In the genomic region with DNA sequence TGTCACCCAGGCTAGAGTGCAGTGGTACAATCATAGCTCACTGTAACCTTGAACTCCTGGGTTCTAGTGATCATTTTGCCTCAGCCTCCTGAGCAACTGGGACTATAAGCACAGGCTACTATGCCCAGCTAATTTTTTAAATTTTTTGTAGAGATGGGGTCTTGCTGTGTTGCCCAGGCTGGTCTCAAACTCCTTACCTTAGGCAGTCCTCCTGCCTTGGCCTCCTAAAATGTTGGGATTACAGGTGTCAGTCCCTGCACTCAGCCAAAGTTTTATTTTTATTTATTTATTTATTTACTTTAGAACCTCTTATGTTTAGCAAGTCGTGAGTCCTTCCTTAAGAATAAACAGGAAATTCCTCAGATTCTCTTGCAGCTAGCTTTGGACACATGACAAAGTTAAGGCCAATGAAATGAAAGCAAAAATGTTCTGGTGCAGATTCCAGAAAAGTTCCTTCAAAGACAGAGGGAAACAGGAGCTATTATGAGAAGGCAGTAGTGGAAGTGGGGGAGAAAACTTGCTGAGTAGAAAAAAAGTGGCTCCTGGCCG, we compare ENCODE assay signal across 21 cellular contexts. TPM values are rescaled to one million over a fixed set of nuclear protein-coding genes. Genes with fewer than 3 reads are reported as not detected.
A peak's percentile ranks its signal among the peaks of the same experiment; 100 is the strongest.
DNase-seq lines count a peak whose midpoint lies in the region; ATAC-seq, FAIRE-seq and TF ChIP-seq lines count a peak whose summit lies in the region.
"Had no signal": no experiment of that assay in that cellular context is flagged by ENCODE, and none has a peak within 500 bp of the region (broad histone marks: within the 10 kb centered on the region; RNA-seq: fewer than 3 reads in every experiment).

No MANE protein-coding gene starts in this region.

- peaks cover 15% of the 10 kb centered on the region for H3K36me3 Mint-ChIP-seq in activated naive CD8-positive, alpha-beta T cell treated with anti-CD3 and anti-CD28 coated beads, Interleukin-2, amount 10 ng/mL, durations not matched to agents 7 days and 5 days

- no peaks in the 10 kb centered on the region for H3K9me3 Mint-ChIP-seq in activated naive CD8-positive, alpha-beta T cell treated with anti-CD3 and anti-CD28 coated beads, Interleukin-2, amount 10 ng/mL, durations not matched to agents 7 days and 5 days

- TF ChIP-seq CTCF in HepG2 (CRISPR knock-in tag; IDR thresholded peaks at IDR 0.05) (no peak), right lobe of liver (IDR thresholded peaks at IDR 0.05) (no peak), brain microvascular endothelial cell (IDR thresholded peaks at IDR 0.05; ENCODE audit: low read depth, low read length, missing control alignments) (no peak), heart right ventricle (IDR thresholded peaks at IDR 0.05) (no peak)

- DNase-seq in HepG2 (ENCODE audit: low spot score) (no peak), right lobe of liver (no peak), brain microvascular endothelial cell (no peak), occipital lobe (lab: John Stamatoyannopoulos, UW) (no peak), heart right ventricle (no peak)
- no peak for DNase-seq in activated naive CD8-positive, alpha-beta T cell treated with anti-CD3 and anti-CD28 coated beads, Interleukin-2, amount 10 ng/mL, durations not matched to agents 7 days and 5 days
- DNase-seq: activated CD4-positive, alpha-beta T cell treated with anti-CD3 and anti-CD28 coated beads, Interleukin-2, amount 50 U/mL, for 48 hours; activated effector memory CD4-positive, alpha-beta T cell treated with anti-CD3 and anti-CD28 coated beads, Interleukin-2, amount 50 U/mL, for 16 hours; COR-L47; hypothalamus; kidney; NCI-H1048; NCI-H2029 treated with DMSO at 0.1 percent for 48 hours; NCI-H510A; thyroid gland had no signal

- TF ChIP-seq EP300 in HepG2 (IDR thresholded peaks at IDR 0.05; ENCODE audit: low read depth in 2 of 2, low read length in 2 of 2), result no peak
- no peak for TF ChIP-seq EP300 in HepG2 (CRISPR knock-in tag; IDR thresholded peaks at IDR 0.05; ENCODE audit: borderline replicate concordance)

- H3K27me3 ChIP-seq in HepG2 (ENCODE audit: control insufficient read depth in 1 of 2, insufficient read depth in 2 of 2, low read length in 2 of 2) (peaks cover 0 to 3% of the 10 kb centered on the region in 2 experiments; a peak in 1 of 5 replicates), right lobe of liver (no peaks in the 10 kb centered on the region), brain microvascular endothelial cell (replicated peaks) (no peaks in the 10 kb centered on the region), heart right ventricle (no peaks in the 10 kb centered on the region)
- H3K27me3 ChIP-seq: thyroid gland had no signal

- peaks cover 59% of the 10 kb centered on the region for H3K4me1 Mint-ChIP-seq in activated naive CD8-positive, alpha-beta T cell treated with anti-CD3 and anti-CD28 coated beads, Interleukin-2, amount 10 ng/mL, durations not matched to agents 7 days and 5 days

- H3K9ac ChIP-seq in HepG2 (ENCODE audit: insufficient read depth, low read depth, low read length), result no peak overlapping the region
- H3K9ac ChIP-seq: parathyroid adenoma had no signal

- H3K4me3 Mint-ChIP-seq in activated naive CD8-positive, alpha-beta T cell treated with anti-CD3 and anti-CD28 coated beads, Interleukin-2, amount 10 ng/mL, durations not matched to agents 7 days and 5 days, result peak overlapping the region; percentile 61

- no peak for FAIRE-seq in HepG2 (lab: Jason Lieb, UNC)
- FAIRE-seq: colon, endothelial cell of umbilical vein, kidney had no signal

- 6% methylated on average over 2 of the region's 2 CpGs for WGBS in HepG2 (ENCODE audit: low lambda C conversion rate)
- 71% methylated on average over 2 of the region's 2 CpGs for WGBS in right lobe of liver (ENCODE audit: insufficient coverage, low coverage, low lambda C conversion rate, missing lambda C conversion rate)
- 55 to 64% methylated on average over 2 of the region's 2 CpGs for WGBS in heart right ventricle, 2 donors

- no peaks in the 10 kb centered on the region for H4K20me1 ChIP-seq in HepG2 (ENCODE audit: insufficient read depth, low read length)

- CTCF ChIA-PET in HepG2 (lab: Yijun Ruan, JAX; ENCODE audit: low intra/inter-chr PET ratio, low total read pairs), result no interaction called here

- POLR2A ChIA-PET in HepG2 (lab: Yijun Ruan, JAX), result no interaction called here
- POLR2A ChIA-PET in activated naive CD8-positive, alpha-beta T cell treated with anti-CD3 and anti-CD28 coated beads, Interleukin-2, amount 10 ng/mL, durations not matched to agents 7 days and 5 days (lab: Charles Lee), result interaction anchor here (1.4 to 9.4 kb wide), 5 partner anchors 13 to 138 kb away, joined by 5 to 315 read pairs (median 15); a partner anchor contains a TSS

- no peaks in the 10 kb centered on the region for H3K9me3 ChIP-seq in HepG2 (ENCODE audit: low read length)
- no peaks in the 10 kb centered on the region for H3K9me3 ChIP-seq in right lobe of liver
- H3K9me3 ChIP-seq in KOPT-K1 (ENCODE audit: insufficient read depth, low read length, poor library complexity, severe bottlenecking), result no peaks in the 10 kb centered on the region
- H3K9me3 ChIP-seq in heart right ventricle, result peaks cover 0 to 8% (median 0%) of the 10 kb centered on the region in 11 donors
- H3K9me3 ChIP-seq: thyroid gland had no signal

- H3K27ac Mint-ChIP-seq in activated naive CD8-positive, alpha-beta T cell treated with anti-CD3 and anti-CD28 coated beads, Interleukin-2, amount 10 ng/mL, durations not matched to agents 7 days and 5 days, result peak overlapping the region; percentile 84

- no peaks in the 10 kb centered on the region for H3K79me2 ChIP-seq in HepG2 (ENCODE audit: insufficient read depth, low read length)
- H3K79me2 ChIP-seq: parathyroid adenoma had no signal

- H3K36me3 ChIP-seq in HepG2 (replicated peaks in 1 of 2; ENCODE audit: control insufficient read depth in 1 of 2, insufficient read depth in 2 of 2, low read length in 2 of 2) (no peaks in the 10 kb centered on the region), right lobe of liver (no peaks in the 10 kb centered on the region), KOPT-K1 (ENCODE audit: insufficient read depth, low read length) (no peaks in the 10 kb centered on the region), brain microvascular endothelial cell (replicated peaks) (no peaks in the 10 kb centered on the region), heart right ventricle (no peaks in the 10 kb centered on the region)
- H3K36me3 ChIP-seq: thyroid gland had no signal

- in situ Hi-C loops in HepG2 (cut with HindIII; ENCODE audit: extremely low pct_ligation_motif_present, low pct_unique_long_range_greater_than_20kb) (no loop called here), brain microvascular endothelial cell (cut with HindIII; ENCODE audit: low pct_ligation_motif_present, low sequenced_read_pairs) (no loop called here)

- TF ChIP-seq POLR2A in HepG2 (IDR thresholded peaks at IDR 0.05; ENCODE audit: insufficient read depth in 1 of 2, low read depth in 2 of 2, low read length in 2 of 2) (no peak), right lobe of liver (IDR thresholded peaks at IDR 0.05) (no peak)

- no TSS peak for BruUV-seq in HepG2 (replicated peaks; lab: Mats Ljungman, UMichigan)

- H3K27ac ChIP-seq in HepG2 (ENCODE audit: extremely low read length, insufficient read depth, low read length) (no peak overlapping the region), right lobe of liver (no peak overlapping the region), KOPT-K1 (ENCODE audit: low read depth, low read length, poor library complexity, severe bottlenecking) (peak overlapping the region; percentile 100), brain microvascular endothelial cell (no peak overlapping the region), heart right ventricle (peak overlapping the region in 1 of 10 donors; percentile 73)
- H3K27ac ChIP-seq: parathyroid adenoma, thyroid gland had no signal

- no peaks in the 10 kb centered on the region for H3K27me3 Mint-ChIP-seq in activated naive CD8-positive, alpha-beta T cell treated with anti-CD3 and anti-CD28 coated beads, Interleukin-2, amount 10 ng/mL, durations not matched to agents 7 days and 5 days

- intact Hi-C loops in HepG2 (cut with micrococcal nuclease; ENCODE audit: unreplicated experiment), result no loop called here
- intact Hi-C loops in right lobe of liver (cut with DNase I), result no loop called here
- intact Hi-C loops in heart right ventricle (cut with DNase I), result no loop called here

- TF ChIP-seq RAD21 in HepG2 (CRISPR knock-in tag; IDR thresholded peaks at IDR 0.05), result no peak

- no peak overlapping the region; the same call in 1 of the 2 replicates for H3K4me2 ChIP-seq in HepG2 (ENCODE audit: low read depth, low read length)

- no peak overlapping the region for H3K4me3 ChIP-seq in HepG2 (replicated peaks in 1 of 3; ENCODE audit: insufficient read depth in 1 of 3, low read depth in 2 of 3, low read length in 3 of 3)
- H3K4me3 ChIP-seq in right lobe of liver, result no peak overlapping the region
- no peak overlapping the region for H3K4me3 ChIP-seq in brain microvascular endothelial cell (ENCODE audit: low read depth, low read length)
- no peak overlapping the region for H3K4me3 ChIP-seq in heart right ventricle
- H3K4me3 ChIP-seq: lung, thyroid gland had no signal

- peaks cover 37% of the 10 kb centered on the region for H3K4me1 ChIP-seq in HepG2 (ENCODE audit: insufficient read depth, low read length)
- no peaks in the 10 kb centered on the region for H3K4me1 ChIP-seq in right lobe of liver
- peaks cover 0 to 83% (median 0%) of the 10 kb centered on the region in 9 donors for H3K4me1 ChIP-seq in heart right ventricle
- H3K4me1 ChIP-seq: parathyroid adenoma, thyroid gland had no signal

- H2AFZ ChIP-seq in HepG2 (ENCODE audit: low read length), result no peak overlapping the region
- H2AFZ ChIP-seq: parathyroid adenoma had no signal

- no peak for ATAC-seq in HepG2
- ATAC-seq in right lobe of liver, result no peak
- ATAC-seq in activated naive CD8-positive, alpha-beta T cell treated with anti-CD3 and anti-CD28 coated beads, Interleukin-2, amount 10 ng/mL, durations not matched to agents 7 days and 5 days (ENCODE audit: low read depth), result no peak
- ATAC-seq in heart right ventricle, result no peak
- ATAC-seq: sciatic nerve had no signal

RNA-seq across cellular contexts. Expression of a gene that starts 19.1 kb away (rescaled TPM):
- total RNA-seq in HepG2 (2016; rRNA removed; fragmentation: Illumina TruSeq; extraction: Trizol) (19.1 and 29.4 TPM in 2 replicates), right lobe of liver (10 to 100 TPM in 5 of 6 experiments, 1 to 10 TPM in 1; 5.1 to 45.2 (median 13.0) TPM), occipital lobe (22.8 TPM), heart right ventricle (100 to 1,000 TPM in 1 of 10 donors, 10 to 100 TPM in 7, 1 to 10 TPM in 2; 9.2 to 106 (median 18.0) TPM)
- 13.7 and 14.9 TPM in 2 replicates for total RNA-seq in HepG2 (2016; cell fraction: cytosol; rRNA removed; fragmentation: Illumina TruSeq; extraction: Trizol; ENCODE audit: low read depth)
- total RNA-seq in HepG2 (2016; cell fraction: insoluble cytoplasmic fraction; rRNA removed; fragmentation: Illumina TruSeq; extraction: Trizol), result 14.8 and 30.7 TPM in 2 replicates
- 28.0 and 32.4 TPM in 2 replicates for total RNA-seq in HepG2 (2016; cell fraction: membrane; rRNA removed; fragmentation: Illumina TruSeq; extraction: Trizol)
- 29.7 and 34.7 TPM in 2 replicates for total RNA-seq in HepG2 (2016; cell fraction: nucleus; rRNA removed; fragmentation: Illumina TruSeq; extraction: Trizol)
- polyA plus RNA-seq in HepG2 (2011; rRNA removed) (117 and 149 TPM in 2 replicates), heart right ventricle (10 to 100 TPM in 1 of 2 donors, 1 to 10 TPM in 1; 9.4 to 10.8 TPM)
- polyA plus RNA-seq in HepG2 (2011; cell fraction: cytosol; rRNA removed), result 60.3 and 76.2 TPM in 2 replicates
- 145 and 149 TPM in 2 replicates for polyA plus RNA-seq in HepG2 (2011; cell fraction: nucleus; rRNA removed)
- polyA plus RNA-seq in HepG2 (2012), result 142 and 149 TPM in 2 replicates
- 3.1 and 3.3 TPM in 2 replicates for polyA plus RNA-seq in HepG2 (2016; cell fraction: cytosol; fragmentation: Illumina TruSeq; extraction: Trizol; ENCODE audit: low read depth)
- polyA plus RNA-seq in HepG2 (2016; cell fraction: insoluble cytoplasmic fraction; fragmentation: Illumina TruSeq; extraction: Trizol; ENCODE audit: low read depth), result 15.9 and 19.2 TPM in 2 replicates
- 7.9 and 8.1 TPM in 2 replicates for polyA plus RNA-seq in HepG2 (2016; cell fraction: membrane; fragmentation: Illumina TruSeq; extraction: Trizol; ENCODE audit: low read depth)
- 68.4 and 71.9 TPM in 2 replicates for polyA plus RNA-seq in HepG2 (2016; cell fraction: nucleus; fragmentation: Illumina TruSeq; extraction: Trizol; ENCODE audit: insufficient read depth, low read depth)
- polyA minus RNA-seq in HepG2 (2011; rRNA and poly(A)+ RNA removed; ENCODE audit: low replicate concordance), result 24.0 and 183 TPM in 2 replicates
- polyA minus RNA-seq in HepG2 (2011; cell fraction: cytosol; rRNA and poly(A)+ RNA removed), result 66.0 and 82.3 TPM in 2 replicates
- polyA minus RNA-seq in HepG2 (2011; cell fraction: nucleus; rRNA and poly(A)+ RNA removed), result 45.6 and 58.6 TPM in 2 replicates
- 100 to 1,000 TPM; 428 to 445 TPM for total RNA-seq in activated naive CD8-positive, alpha-beta T cell treated with anti-CD3 and anti-CD28 coated beads, Interleukin-2, amount 10 ng/mL, durations not matched to agents 7 days and 5 days

Comparison
In these comparisons a context has a peak if more than half of its experiments do, and no peak if none do; other contexts are left out.
1. RNA of a gene that starts 19.1 kb away (total RNA-seq): 428 to 445 TPM in activated naive CD8-positive, alpha-beta T cell treated with anti-CD3 and anti-CD28 coated beads, Interleukin-2, amount 10 ng/mL, durations not matched to agents 7 days and 5 days; 13.7 to 34.7 TPM in HepG2, 22.8 TPM in occipital lobe (single experiment), 9.2 to 106 TPM in heart right ventricle and 5.1 to 45.2 TPM in right lobe of liver; every median in the first group is over 4 times any median in the second.